13 cellular contexts compared by ENCODE assay signal in the genomic region with DNA sequence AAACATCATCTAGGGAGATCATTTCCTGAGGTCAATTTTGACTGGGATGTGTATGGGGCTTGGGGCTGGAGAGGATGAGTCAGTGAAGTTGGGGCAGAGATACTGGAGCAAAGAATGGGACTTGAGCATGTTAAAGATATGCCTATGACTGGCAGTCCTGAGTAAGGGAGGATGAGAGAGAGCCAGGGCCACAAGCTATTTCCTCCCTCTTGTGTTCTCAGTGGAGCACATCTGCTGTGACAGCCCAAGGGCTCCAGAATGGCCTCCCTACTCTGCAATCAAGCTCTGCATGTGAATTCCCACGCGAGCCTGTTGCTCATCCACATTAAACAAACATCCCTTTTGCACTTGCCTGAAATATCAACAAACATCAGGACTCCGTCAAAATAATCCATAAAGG. TPM values are rescaled to one million over a fixed set of nuclear protein-coding genes. Genes with fewer than 3 reads are reported as not detected.
A peak's percentile ranks its signal among the peaks of the same experiment; 100 is the strongest.
DNase-seq lines count a peak whose midpoint lies in the region; ATAC-seq and TF ChIP-seq lines count a peak whose summit lies in the region.
"Had no signal": no experiment of that assay in that cellular context is flagged by ENCODE, and none has a peak within 500 bp of the region (broad histone marks: within the 10 kb centered on the region; RNA-seq: fewer than 3 reads in every experiment).

No MANE protein-coding gene starts in this region.

- H3K4me2 ChIP-seq in smooth muscle cell = peak overlapping the region; percentile 57

- no peaks in the 10 kb centered on the region for H3K79me2 ChIP-seq in smooth muscle cell (ENCODE audit: low read depth)

- TF ChIP-seq CTCF in Panc1 (IDR thresholded peaks at IDR 0.05) (no peak), smooth muscle cell (IDR thresholded peaks at IDR 0.05; ENCODE audit: borderline replicate concordance, insufficient read depth, poor library complexity, severe bottlenecking) (no peak)

- in situ Hi-C loops in Panc1 (cut with HindIII; ENCODE audit: low pct_unique_long_range_greater_than_20kb, low sequenced_read_pairs) = no loop called here

- H3K27me3 ChIP-seq in Panc1 (ENCODE audit: control insufficient read depth, insufficient read depth, low read length) (no peaks in the 10 kb centered on the region), smooth muscle cell (ENCODE audit: low read depth) (no peaks in the 10 kb centered on the region)
- H3K27me3 ChIP-seq: testis had no signal

- BruUV-seq in Panc1 (replicated peaks; lab: Mats Ljungman, UMichigan) = no TSS peak

- WGBS in smooth muscle cell (ENCODE audit: low lambda C conversion rate) = 17% methylated on average over 3 of the region's 3 CpGs

- H3K4me1 ChIP-seq in Panc1 (ENCODE audit: control insufficient read depth, insufficient read depth, low read length) = no peaks in the 10 kb centered on the region
- peaks cover 17% of the 10 kb centered on the region for H3K4me1 ChIP-seq in smooth muscle cell (ENCODE audit: low read depth)
- H3K4me1 ChIP-seq: testis had no signal

- intact Hi-C loops in Panc1 (cut with micrococcal nuclease; ENCODE audit: unreplicated experiment) = no loop called here

- H3K9me3 ChIP-seq in Panc1 (ENCODE audit: control insufficient read depth, insufficient read depth, low read depth, low read length) = peaks cover 6% of the 10 kb centered on the region; the same call in 1 of the 2 replicates
- no peaks in the 10 kb centered on the region for H3K9me3 ChIP-seq in smooth muscle cell (replicated peaks; ENCODE audit: low read depth)
- H3K9me3 ChIP-seq: testis had no signal

- POLR2A ChIA-PET in Panc1 (lab: Charles Lee) = no interaction called here

- H3K4me3 ChIP-seq in Panc1 (ENCODE audit: low read depth in 2 of 2, low read length in 2 of 2) = no peak overlapping the region
- no peak overlapping the region for H3K4me3 ChIP-seq in smooth muscle cell
- H3K4me3 ChIP-seq: testis had no signal

- ATAC-seq in Panc1 (peak; percentile 60; the same call in 1 of the 2 replicates), HG03460 (IDR thresholded peaks at IDR 0.05; ENCODE audit: unreplicated experiment) (no peak)
- ATAC-seq: activated naive CD4-positive, alpha-beta T cell treated with anti-CD3 and anti-CD28 coated beads, Interleukin-2, amount 50 U/mL, for 72 hours had no signal

- CTCF ChIA-PET in Panc1 (lab: Charles Lee) = no interaction called here

- no peaks in the 10 kb centered on the region for H3F3A ChIP-seq in smooth muscle cell (ENCODE audit: low read depth)

- H3K36me3 ChIP-seq in Panc1 (ENCODE audit: control insufficient read depth, insufficient read depth, low read length) = no peaks in the 10 kb centered on the region
- H3K36me3 ChIP-seq in smooth muscle cell (ENCODE audit: low read depth) = no peaks in the 10 kb centered on the region

- H3K9ac ChIP-seq in smooth muscle cell (ENCODE audit: low read depth) = no peak overlapping the region

- DNase-seq in DMS153 (lab: John Stamatoyannopoulos, UW) (peak; percentile 21), DMS153 treated with DMSO at 0.1 percent for 48 hours (lab: John Stamatoyannopoulos, UW; ENCODE audit: unreplicated experiment) (no peak), Panc1 (ENCODE audit: low read depth, low spot score) (no peak), foreskin melanocyte (peak; percentile 32), smooth muscle cell (lab: John Stamatoyannopoulos, UW; ENCODE audit: unreplicated experiment) (no peak), inferior parietal cortex (ENCODE audit: extremely low spot score) (no peak), HuH-7 (ENCODE audit: low spot score) (no peak)
- DNase-seq: 8988T, hippocampal formation, NCI-H1092, testis had no signal

- H4K20me1 ChIP-seq in smooth muscle cell (ENCODE audit: low read depth) = no peaks in the 10 kb centered on the region

- H3K27ac ChIP-seq in Panc1 (ENCODE audit: low read length) (no peak overlapping the region), smooth muscle cell (ENCODE audit: low read depth) (peak overlapping the region; percentile 53)
- H3K27ac ChIP-seq: testis had no signal

- no peak overlapping the region for H2AFZ ChIP-seq in smooth muscle cell (ENCODE audit: low read depth)

RNA-seq across cellular contexts. Expression of a gene that starts 9.3 kb away (rescaled TPM):
- total RNA-seq in Panc1 (2021; ENCODE audit: unreplicated experiment) (0.10 TPM), smooth muscle cell (0.18 TPM in 1 of 2 replicates, not detected in the other)
- polyA plus RNA-seq in Panc1 (2012; ENCODE audit: insufficient read length) = not detected
- not detected in 2 replicates for polyA plus RNA-seq in smooth muscle cell

RNA-seq across cellular contexts. Expression of a gene that starts 31.8 kb away (rescaled TPM):
- total RNA-seq in Panc1 (2021; ENCODE audit: unreplicated experiment) = 67.7 TPM
- 123 TPM for polyA plus RNA-seq in Panc1 (2012; ENCODE audit: insufficient read length)
- 30.0 and 34.9 TPM in 2 replicates for total RNA-seq in smooth muscle cell
- polyA plus RNA-seq in smooth muscle cell = 27.4 and 33.6 TPM in 2 replicates

RNA-seq across cellular contexts. Expression of a gene that starts 32.2 kb away (rescaled TPM):
- total RNA-seq in Panc1 (2021; ENCODE audit: unreplicated experiment) = 71.7 TPM
- 26.1 TPM for polyA plus RNA-seq in Panc1 (2012; ENCODE audit: insufficient read length)
- 47.1 and 58.2 TPM in 2 replicates for total RNA-seq in smooth muscle cell
- 66.5 and 69.9 TPM in 2 replicates for polyA plus RNA-seq in smooth muscle cell

Comparison
In these comparisons a context has a peak if more than half of its experiments do, and no peak if none do; other contexts are left out.
1. DNase-seq: peak in DMS153 (single experiment) and foreskin melanocyte (single experiment); none in DMS153 treated with DMSO at 0.1 percent for 48 hours (single experiment), Panc1 (single experiment), smooth muscle cell (single experiment), inferior parietal cortex (single experiment) and HuH-7 (single experiment).